Comparison of ENCODE assay signal across 1 cellular context in the genomic region with DNA sequence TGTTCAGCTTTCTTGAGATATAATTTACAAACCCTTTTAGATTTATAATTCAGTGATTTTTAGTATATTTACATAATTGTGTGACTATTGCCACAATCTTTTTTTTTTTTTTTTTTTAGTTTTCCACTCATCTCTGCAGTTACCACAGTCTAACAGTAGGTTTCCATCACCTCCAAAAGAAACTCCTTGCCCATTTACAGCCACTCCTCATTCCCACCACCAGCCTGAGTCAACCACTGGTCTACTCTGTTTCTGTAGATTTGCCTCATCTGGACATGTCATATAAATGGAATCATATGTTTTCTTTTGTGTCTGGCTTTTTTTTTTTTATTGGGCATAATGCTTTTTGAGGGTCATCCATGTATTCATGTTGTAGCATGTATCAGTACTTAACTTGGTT.
TF ChIP-seq lines count a peak whose summit lies in the region.

No MANE protein-coding gene starts in this region.

TF ChIP-seq in HepG2, 621 proteins besides CTCF, POLR2A, EP300 and RAD21:
- TF ChIP-seq MZF1 (CRISPR knock-in tag; IDR thresholded peaks at IDR 0.05; ENCODE audit: borderline replicate concordance) (no peak), MXD4 (CRISPR knock-in tag; IDR thresholded peaks at IDR 0.05) (no peak), PHF20 (CRISPR knock-in tag; IDR thresholded peaks at IDR 0.05) (no peak), ZNF713 (CRISPR knock-in tag; IDR thresholded peaks at IDR 0.05) (no peak), YEATS4 (CRISPR knock-in tag; IDR thresholded peaks at IDR 0.05; ENCODE audit: borderline replicate concordance) (no peak), MAZ (IDR thresholded peaks at IDR 0.05; ENCODE audit: borderline replicate concordance, low read depth, low read length) (no peak), MAZ (CRISPR knock-in tag; IDR thresholded peaks at IDR 0.05; ENCODE audit: low read depth) (no peak), ZNF724P (CRISPR knock-in tag; IDR thresholded peaks at IDR 0.05; ENCODE audit: borderline replicate concordance) (no peak), AKAP8 (CRISPR knock-in tag; IDR thresholded peaks at IDR 0.05) (no peak)
- TF ChIP-seq, protein P1, sequence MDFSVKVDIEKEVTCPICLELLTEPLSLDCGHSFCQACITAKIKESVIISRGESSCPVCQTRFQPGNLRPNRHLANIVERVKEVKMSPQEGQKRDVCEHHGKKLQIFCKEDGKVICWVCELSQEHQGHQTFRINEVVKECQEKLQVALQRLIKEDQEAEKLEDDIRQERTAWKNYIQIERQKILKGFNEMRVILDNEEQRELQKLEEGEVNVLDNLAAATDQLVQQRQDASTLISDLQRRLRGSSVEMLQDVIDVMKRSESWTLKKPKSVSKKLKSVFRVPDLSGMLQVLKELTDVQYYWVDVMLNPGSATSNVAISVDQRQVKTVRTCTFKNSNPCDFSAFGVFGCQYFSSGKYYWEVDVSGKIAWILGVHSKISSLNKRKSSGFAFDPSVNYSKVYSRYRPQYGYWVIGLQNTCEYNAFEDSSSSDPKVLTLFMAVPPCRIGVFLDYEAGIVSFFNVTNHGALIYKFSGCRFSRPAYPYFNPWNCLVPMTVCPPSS (IDR thresholded peaks at IDR 0.05) = no peak
- TF ChIP-seq, protein P2, sequence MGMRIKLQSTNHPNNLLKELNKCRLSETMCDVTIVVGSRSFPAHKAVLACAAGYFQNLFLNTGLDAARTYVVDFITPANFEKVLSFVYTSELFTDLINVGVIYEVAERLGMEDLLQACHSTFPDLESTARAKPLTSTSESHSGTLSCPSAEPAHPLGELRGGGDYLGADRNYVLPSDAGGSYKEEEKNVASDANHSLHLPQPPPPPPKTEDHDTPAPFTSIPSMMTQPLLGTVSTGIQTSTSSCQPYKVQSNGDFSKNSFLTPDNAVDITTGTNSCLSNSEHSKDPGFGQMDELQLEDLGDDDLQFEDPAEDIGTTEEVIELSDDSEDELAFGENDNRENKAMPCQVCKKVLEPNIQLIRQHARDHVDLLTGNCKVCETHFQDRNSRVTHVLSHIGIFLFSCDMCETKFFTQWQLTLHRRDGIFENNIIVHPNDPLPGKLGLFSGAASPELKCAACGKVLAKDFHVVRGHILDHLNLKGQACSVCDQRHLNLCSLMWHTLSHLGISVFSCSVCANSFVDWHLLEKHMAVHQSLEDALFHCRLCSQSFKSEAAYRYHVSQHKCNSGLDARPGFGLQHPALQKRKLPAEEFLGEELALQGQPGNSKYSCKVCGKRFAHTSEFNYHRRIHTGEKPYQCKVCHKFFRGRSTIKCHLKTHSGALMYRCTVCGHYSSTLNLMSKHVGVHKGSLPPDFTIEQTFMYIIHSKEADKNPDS (CRISPR knock-in tag; IDR thresholded peaks at IDR 0.05) = no peak
